ENCODE assay signal across 8 cellular contexts in genomic region chr1:153611356-153611755, GRCh38. TPM values are rescaled to one million over a fixed set of nuclear protein-coding genes. Genes with fewer than 3 reads are reported as not detected.
DNase-seq lines count a peak whose midpoint lies in the region; ATAC-seq and TF ChIP-seq lines count a peak whose summit lies in the region.
"Had no signal": no experiment of that assay in that cellular context is flagged by ENCODE, and none has a peak within 500 bp of the region (broad histone marks: within the 10 kb centered on the region; RNA-seq: fewer than 3 reads in every experiment).

No MANE protein-coding gene starts in this region.

- intact Hi-C loops in spleen (cut with DNase I; ENCODE audit: low total_unique reads): no loop called here

- TF ChIP-seq POLR2A in spleen (IDR thresholded peaks at IDR 0.05): no peak

- H3K9me3 ChIP-seq in RWPE2 (ENCODE audit: severe bottlenecking): no peaks in the 10 kb centered on the region
- no peaks in the 10 kb centered on the region for H3K9me3 ChIP-seq in spleen
- H3K9me3 ChIP-seq in WERI-Rb-1 (ENCODE audit: severe bottlenecking): no peaks in the 10 kb centered on the region

- H3K27me3 ChIP-seq in RWPE2 (ENCODE audit: insufficient read depth, poor library complexity, severe bottlenecking) (no peaks in the 10 kb centered on the region), foreskin keratinocyte (no peaks in the 10 kb centered on the region), spleen (replicated peaks in 1 of 7) (no peaks in the 10 kb centered on the region), WERI-Rb-1 (ENCODE audit: insufficient read depth, low read depth, severe bottlenecking) (no peaks in the 10 kb centered on the region)

- H3K36me3 ChIP-seq in RWPE2 (ENCODE audit: low read depth) (peaks cover 50% of the 10 kb centered on the region), spleen (peaks cover 0 to 14% (median 0%) of the 10 kb centered on the region in 6 donors), WERI-Rb-1 (no peaks in the 10 kb centered on the region)

- ATAC-seq in RWPE2 (ENCODE audit: low read depth): no peak
- no peak for ATAC-seq in foreskin keratinocyte
- no peak for ATAC-seq in GM18520 (IDR thresholded peaks at IDR 0.05; ENCODE audit: unreplicated experiment)

- no peak for TF ChIP-seq CTCF in RWPE2 (IDR thresholded peaks at IDR 0.05; ENCODE audit: poor library complexity, severe bottlenecking)
- TF ChIP-seq CTCF in foreskin keratinocyte (conservative IDR thresholded peaks at IDR 0.05): no peak
- no peak for TF ChIP-seq CTCF in spleen (IDR thresholded peaks at IDR 0.05 in 8 of 11, conservative IDR thresholded peaks at IDR 0.05 in 3 of 11)
- TF ChIP-seq CTCF in WERI-Rb-1 (IDR thresholded peaks at IDR 0.05; ENCODE audit: low read depth, low read length): no peak

- H3K27ac ChIP-seq in RWPE2 (ENCODE audit: poor library complexity, severe bottlenecking) (peak overlapping the region; percentile 98), foreskin keratinocyte (peak overlapping the region; percentile 86), spleen (peak overlapping the region in 5 of 8 donors; percentile 10 to 95 (median 88)), WERI-Rb-1 (no peak overlapping the region)

- H3K4me3 ChIP-seq in RWPE2 (ENCODE audit: severe bottlenecking) (peak overlapping the region; percentile 66), spleen (peak overlapping the region in 5 of 8 donors; percentile 19 to 62 (median 36)), WERI-Rb-1 (ENCODE audit: low read depth, low read length) (no peak overlapping the region)

- 71 to 85% (median 78%) methylated on average over 1 of the region's 1 CpG for whole genome bisulfite sequencing in spleen, 5 donors

- DNase-seq in RWPE2 (ENCODE audit: low spot score) (no peak), foreskin keratinocyte (peak; percentile 62 to 68), spleen (no peak), WERI-Rb-1 (no peak), D341Med (ENCODE audit: low spot score) (no peak)
- DNase-seq: activated CD4-positive, alpha-beta T cell treated with anti-CD3 and anti-CD28 coated beads, Interleukin-2, amount 10 ng/mL, durations not matched to agents 24 days and 14 days had no signal

- H3K4me1 ChIP-seq in RWPE2 (ENCODE audit: insufficient read depth, poor library complexity, severe bottlenecking) (peaks cover 31% of the 10 kb centered on the region), foreskin keratinocyte (peaks cover 15% of the 10 kb centered on the region), spleen (peaks cover 7 to 81% (median 42%) of the 10 kb centered on the region in 6 donors)

RNA-seq across cellular contexts. Expression of gene S100A16, which starts 1.6 kb away (rescaled TPM):
- total RNA-seq in foreskin keratinocyte: 1,000 and 1,238 TPM in 2 replicates
- polyA plus RNA-seq in foreskin keratinocyte: 1,700 and 1,899 TPM in 2 replicates
- total RNA-seq in spleen: 100 to 1,000 TPM in 3 of 7 donors, 10 to 100 TPM in 4; 78.0 to 111 (median 97.0) TPM
- 100 to 1,000 TPM in 1 of 3 donors, 10 to 100 TPM in 2; 52.0 to 101 (median 68.2) TPM for polyA plus RNA-seq in spleen
- total RNA-seq: activated CD4-positive, alpha-beta T cell treated with anti-CD3 and anti-CD28 coated beads, Interleukin-2, amount 10 ng/mL, durations not matched to agents 24 days and 14 days had no signal

RNA-seq across cellular contexts. Expression of gene S100A14, which starts 4.8 kb away (rescaled TPM):
- total RNA-seq in foreskin keratinocyte (1,158 and 1,223 TPM in 2 replicates), spleen (1 to 10 TPM in 1 of 7 donors, under 1 TPM in 3, not detected in 3; 0.28 to 1.0 (median 0.75) TPM)
- polyA plus RNA-seq in foreskin keratinocyte (2,222 and 2,480 TPM in 2 replicates), spleen (1 to 10 TPM; 1.2 to 3.0 (median 2.0) TPM)
- total RNA-seq: activated CD4-positive, alpha-beta T cell treated with anti-CD3 and anti-CD28 coated beads, Interleukin-2, amount 10 ng/mL, durations not matched to agents 24 days and 14 days; M059J had no signal

RNA-seq across cellular contexts. Expression of gene S100A13, which starts 15.9 kb away (rescaled TPM):
- total RNA-seq in foreskin keratinocyte: 162 and 167 TPM in 2 replicates
- polyA plus RNA-seq in foreskin keratinocyte: 253 and 268 TPM in 2 replicates
- total RNA-seq in spleen: 100 to 1,000 TPM in 1 of 7 donors, 10 to 100 TPM in 6; 48.8 to 103 (median 72.4) TPM
- 100 to 1,000 TPM; 118 to 146 (median 143) TPM for polyA plus RNA-seq in spleen

RNA-seq across cellular contexts. Expression of gene S100A1, which starts 16.9 kb away (rescaled TPM):
- total RNA-seq in foreskin keratinocyte: not detected in 2 replicates
- polyA plus RNA-seq in foreskin keratinocyte: 0.22 TPM in 1 of 2 replicates, not detected in the other
- total RNA-seq in spleen: 1 to 10 TPM in 1 of 7 donors, not detected in 6; 2.6 TPM
- polyA plus RNA-seq in spleen: 10 to 100 TPM in 1 of 3 donors, 1 to 10 TPM in 2; 1.7 to 39.7 (median 8.2) TPM
- total RNA-seq: activated CD4-positive, alpha-beta T cell treated with anti-CD3 and anti-CD28 coated beads, Interleukin-2, amount 10 ng/mL, durations not matched to agents 24 days and 14 days; M059J had no signal

RNA-seq across cellular contexts. Expression of gene CHTOP, which starts 22.5 kb away (rescaled TPM):
- 53.9 and 62.0 TPM in 2 replicates for total RNA-seq in foreskin keratinocyte
- 70.7 and 82.0 TPM in 2 replicates for polyA plus RNA-seq in foreskin keratinocyte
- 100 to 1,000 TPM in 2 of 7 donors, 10 to 100 TPM in 5; 70.7 to 108 (median 86.3) TPM for total RNA-seq in spleen
- polyA plus RNA-seq in spleen: 10 to 100 TPM; 58.1 to 84.1 (median 73.1) TPM

Comparison
In these comparisons a context has a peak if more than half of its experiments do, and no peak if none do; other contexts are left out.
1. DNase-seq: peak in foreskin keratinocyte (2 of 2); none in RWPE2 (single experiment), spleen (single experiment), WERI-Rb-1 (single experiment) and D341Med (single experiment).
2. RNA of gene S100A14, which starts 4.8 kb away (total RNA-seq): 1,158 to 1,223 TPM in foreskin keratinocyte; 0.28 to 1.0 TPM in spleen; every median in the first group is over 100 times any median in the second.